In genomic region chr19:5281588-5281987, GRCh38 we compare ENCODE assay signal across 1 cellular context.
TF ChIP-seq lines count a peak whose summit lies in the region.

No MANE protein-coding gene starts in this region.

TF ChIP-seq in SK-N-SH, 30 proteins besides CTCF, POLR2A, EP300 and RAD21 (continued from another document):
- TF ChIP-seq PBX3 (IDR thresholded peaks at IDR 0.05) (no peak), SIN3A (IDR thresholded peaks at IDR 0.05; ENCODE audit: borderline replicate concordance, low read depth, low read length) (no peak), GATA2 (CRISPR knock-in tag; IDR thresholded peaks at IDR 0.05) (no peak), TAF1 (IDR thresholded peaks at IDR 0.05; ENCODE audit: borderline replicate concordance, low read depth, low read length) (no peak), EZH2phosphoT487 (IDR thresholded peaks at IDR 0.05; ENCODE audit: borderline replicate concordance, low read depth) (no peak), POLR2AphosphoS5 (IDR thresholded peaks at IDR 0.05; ENCODE audit: low read depth, low read length) (no peak), ZBTB33 (IDR thresholded peaks at IDR 0.05; ENCODE audit: borderline replicate concordance, low read depth) (no peak), NFIC (IDR thresholded peaks at IDR 0.05; ENCODE audit: borderline replicate concordance) (no peak)
TF ChIP-seq in SK-N-SH: peak in this region for 0.
